ENCODE assay signal across 8 cellular contexts in the genomic region with DNA sequence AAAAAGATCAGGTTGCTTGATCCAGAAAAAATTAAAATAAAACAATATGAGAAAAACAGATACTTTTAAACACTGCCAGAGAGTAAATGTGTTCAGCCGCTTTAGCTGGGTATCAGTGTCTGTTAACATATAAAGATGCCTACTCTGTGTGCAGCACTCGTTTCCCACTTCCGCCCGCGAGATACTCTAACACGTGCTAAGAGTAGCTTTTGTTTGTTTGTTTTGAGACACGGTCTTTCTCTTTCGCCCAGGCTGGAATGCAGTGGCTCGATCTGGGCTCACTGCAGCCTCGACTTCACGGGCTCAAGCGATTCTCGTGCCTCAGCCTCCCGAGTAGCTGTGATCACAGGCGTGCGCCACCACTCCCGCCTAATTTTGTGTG. TPM values are rescaled to one million over a fixed set of nuclear protein-coding genes. Genes with fewer than 3 reads are reported as not detected.
A peak's percentile ranks its signal among the peaks of the same experiment; 100 is the strongest.
DNase-seq lines count a peak whose midpoint lies in the region; ATAC-seq and TF ChIP-seq lines count a peak whose summit lies in the region.

No MANE protein-coding gene starts in this region.

- 0 out of 2 replicates have a peak overlapping the region, but pooled peaks have one; percentile 50 for H2AFZ ChIP-seq in PC-9

- BruUV-seq in PC-9 (replicated peaks; lab: Mats Ljungman, UMichigan), result no TSS peak

- H3K27ac ChIP-seq in 22Rv1 (peak overlapping the region; percentile 89), PC-9 (no peak overlapping the region), muscle layer of colon (ENCODE audit: low read depth, low read length) (no peak overlapping the region)

- peaks cover 7% of the 10 kb centered on the region; the same call in 1 of the 2 replicates for H3K36me3 ChIP-seq in PC-9 (ENCODE audit: low read depth)
- H3K36me3 ChIP-seq in muscle layer of colon (ENCODE audit: insufficient read depth, low read length), result peaks cover 3% of the 10 kb centered on the region

- H3K4me3 Mint-ChIP-seq in dendritic cell treated with granulocyte-macrophage colony-stimulating factor and Interleukin-4, amounts not matched to agents 40 ng/mL and 50 ng/mL, for 4 days, result peak overlapping the region; percentile 99

- H3K4me1 ChIP-seq in PC-9 (replicated peaks; ENCODE audit: insufficient read depth) (peaks cover 6% of the 10 kb centered on the region; the same call in 1 of the 2 replicates), muscle layer of colon (ENCODE audit: insufficient read depth, low read length) (peaks cover 8% of the 10 kb centered on the region)

- no peaks in the 10 kb centered on the region for H3K9me2 ChIP-seq in PC-9 (ENCODE audit: insufficient read depth)

- ATAC-seq in GM18517 (IDR thresholded peaks at IDR 0.05; ENCODE audit: unreplicated experiment) (peak; percentile 5), HG02885 (IDR thresholded peaks at IDR 0.05; ENCODE audit: poor library complexity, unreplicated experiment) (no peak)

- peak overlapping the region; percentile 83 for H3K27ac Mint-ChIP-seq in dendritic cell treated with granulocyte-macrophage colony-stimulating factor and Interleukin-4, amounts not matched to agents 40 ng/mL and 50 ng/mL, for 4 days

- H3K27me3 ChIP-seq in PC-9 (ENCODE audit: insufficient read depth, low read depth) (no peaks in the 10 kb centered on the region), muscle layer of colon (ENCODE audit: control insufficient read depth in 1 of 2, insufficient read depth in 2 of 2, low read length in 2 of 2) (no peaks in the 10 kb centered on the region)

- peaks cover 6% of the 10 kb centered on the region for H3K27me3 Mint-ChIP-seq in dendritic cell treated with granulocyte-macrophage colony-stimulating factor and Interleukin-4, amounts not matched to agents 40 ng/mL and 50 ng/mL, for 4 days

- H3K79me2 ChIP-seq in PC-9 (ENCODE audit: low read depth), result peaks cover 16% of the 10 kb centered on the region

- H3K9ac ChIP-seq in muscle layer of colon (ENCODE audit: low read length), result no peak overlapping the region

- DNase-seq in PC-9 (no peak), kidney tubule cell (ENCODE audit: low spot score) (no peak), NCI-H446 treated with DMSO at 0.1 percent for 48 hours (lab: John Stamatoyannopoulos, UW) (no peak)

- peak overlapping the region; percentile 88 for H3K4me2 ChIP-seq in PC-9

- peaks cover 14% of the 10 kb centered on the region; the same call in 1 of the 2 replicates for H3F3A ChIP-seq in PC-9 (ENCODE audit: insufficient read depth, low read depth)

- TF ChIP-seq CTCF in 22Rv1 (IDR thresholded peaks at IDR 0.05) (no peak), PC-9 (conservative IDR thresholded peaks at IDR 0.05) (no peak)

- CTCF ChIA-PET in PC-9 (lab: Charles Lee), result interaction anchor here (0.5 kb wide), 1 partner anchor 122 kb away, joined by 10 read pairs; no protein-coding TSS in a partner anchor

- H3K4me1 Mint-ChIP-seq in dendritic cell treated with granulocyte-macrophage colony-stimulating factor and Interleukin-4, amounts not matched to agents 40 ng/mL and 50 ng/mL, for 4 days (ENCODE audit: low read depth), result peaks cover 32% of the 10 kb centered on the region

- peak overlapping the region; percentile 93; the same call in 1 of the 2 replicates for H3K4me3 ChIP-seq in PC-9
- H3K4me3 ChIP-seq in muscle layer of colon (ENCODE audit: low read depth in 1 of 2, low read length in 2 of 2), result peak overlapping the region; percentile 14 to 77

- no peaks in the 10 kb centered on the region for H3K9me3 Mint-ChIP-seq in dendritic cell treated with granulocyte-macrophage colony-stimulating factor and Interleukin-4, amounts not matched to agents 40 ng/mL and 50 ng/mL, for 4 days

- intact Hi-C loops in PC-9 (cut with micrococcal nuclease; ENCODE audit: unreplicated experiment), result loop anchor here (1.0 to 2.0 kb wide), 3 partner anchors 31 to 68 kb away; a partner anchor contains a TSS
- intact Hi-C loops in dendritic cell treated with granulocyte-macrophage colony-stimulating factor and Interleukin-4, amounts not matched to agents 40 ng/mL and 50 ng/mL, for 4 days (cut with micrococcal nuclease), result loop anchor here (2.0 kb wide), 1 partner anchor 30 kb away; no protein-coding TSS in a partner anchor

- POLR2A ChIA-PET in PC-9 (lab: Charles Lee; ENCODE audit: unreplicated experiment), result no interaction called here

- H3K36me3 Mint-ChIP-seq in dendritic cell treated with granulocyte-macrophage colony-stimulating factor and Interleukin-4, amounts not matched to agents 40 ng/mL and 50 ng/mL, for 4 days (ENCODE audit: low read depth), result peaks cover 36% of the 10 kb centered on the region

- H3K9me3 ChIP-seq in PC-9 (ENCODE audit: insufficient read depth, low read depth), result no peaks in the 10 kb centered on the region
- H3K9me3 ChIP-seq in muscle layer of colon (ENCODE audit: low read length), result no peaks in the 10 kb centered on the region

- no peaks in the 10 kb centered on the region for H4K20me1 ChIP-seq in PC-9 (ENCODE audit: insufficient read depth)

RNA-seq across cellular contexts. Expression of a gene that starts 0.5 kb away (rescaled TPM):
- total RNA-seq in PC-9 (2021), result 48.7 and 61.6 TPM in 2 replicates

RNA-seq across cellular contexts. Expression of a gene that starts 7.9 kb away (rescaled TPM):
- 32.6 and 34.3 TPM in 2 replicates for total RNA-seq in PC-9 (2021)

RNA-seq across cellular contexts. Expression of a gene that starts 32.5 kb away (rescaled TPM):
- 253 and 336 TPM in 2 replicates for total RNA-seq in PC-9 (2021)

RNA-seq across cellular contexts. Expression of a gene that starts 33.6 kb away (rescaled TPM):
- 31.3 and 33.8 TPM in 2 replicates for total RNA-seq in PC-9 (2021)

RNA-seq across cellular contexts. Expression of a gene that starts 51.1 kb away (rescaled TPM):
- 1.3 and 1.6 TPM in 2 replicates for total RNA-seq in PC-9 (2021)
